ENCODE assay signal across 10 cellular contexts in genomic region chrX:78555401-78555980, GRCh38.
DNase-seq lines count a peak whose midpoint lies in the region; ATAC-seq lines count a peak whose summit lies in the region.
"Had no signal": no experiment of that assay in that cellular context is flagged by ENCODE, and none has a peak within 500 bp of the region (broad histone marks: within the 10 kb centered on the region; RNA-seq: fewer than 3 reads in every experiment).

No MANE protein-coding gene starts in this region.

- H3K36me3 Mint-ChIP-seq in CD4-positive, CD25-positive, alpha-beta regulatory T cell: no peaks in the 10 kb centered on the region
- H3K36me3 Mint-ChIP-seq in naive B cell: no peaks in the 10 kb centered on the region

- no peak overlapping the region for H3K4me3 ChIP-seq in CD4-positive, CD25-positive, alpha-beta regulatory T cell (ENCODE audit: low read depth, low read length)
- H3K4me3 ChIP-seq: gastrocnemius medialis had no signal

- H3K27me3 Mint-ChIP-seq in CD4-positive, CD25-positive, alpha-beta regulatory T cell: no peaks in the 10 kb centered on the region
- H3K27me3 Mint-ChIP-seq in naive B cell: no peaks in the 10 kb centered on the region

- peak in 2 of 3 donors; percentile 18 to 39 for DNase-seq in CD4-positive, CD25-positive, alpha-beta regulatory T cell
- peak; percentile 14 for DNase-seq in HT-29 (ENCODE audit: low spot score)
- peak; percentile 7 for DNase-seq in astrocyte of the hippocampus (ENCODE audit: low read depth, low spot score)
- peak; percentile 20 for DNase-seq in naive B cell
- no peak for DNase-seq in stimulated activated CD4-positive, alpha-beta T cell treated with anti-CD3 and anti-CD28 coated beads, Interleukin-4, amount 100 ng/mL, for 24 hours
- DNase-seq in activated CD4-positive, alpha-beta T cell treated with anti-CD3 and anti-CD28 coated beads, Interleukin-2, amount 50 U/mL, for 48 hours: no peak
- DNase-seq: activated CD4-positive, alpha-beta T cell treated with anti-CD3 and anti-CD28 coated beads for 4 hours; gastrocnemius medialis had no signal

- no peaks in the 10 kb centered on the region for H3K4me1 ChIP-seq in CD4-positive, CD25-positive, alpha-beta regulatory T cell (ENCODE audit: control insufficient read depth, insufficient read depth, low read length, poor library complexity, severe bottlenecking)
- H3K4me1 ChIP-seq: gastrocnemius medialis had no signal

- no peak overlapping the region for H3K27ac ChIP-seq in CD4-positive, CD25-positive, alpha-beta regulatory T cell (ENCODE audit: insufficient read depth, low read length, poor library complexity, severe bottlenecking)
- H3K27ac ChIP-seq: gastrocnemius medialis had no signal

- H3K4me1 Mint-ChIP-seq in CD4-positive, CD25-positive, alpha-beta regulatory T cell: peaks cover 0 to 2% (median 0%) of the 10 kb centered on the region in 4 donors
- H3K4me1 Mint-ChIP-seq in naive B cell: peaks cover 4 to 11% (median 8%) of the 10 kb centered on the region in 3 donors

- H3K9me3 ChIP-seq in CD4-positive, CD25-positive, alpha-beta regulatory T cell (ENCODE audit: control insufficient read depth in 2 of 2, low read length in 2 of 2): no peaks in the 10 kb centered on the region
- H3K9me3 ChIP-seq: gastrocnemius medialis had no signal

- no peak for ATAC-seq in CD4-positive, CD25-positive, alpha-beta regulatory T cell (ENCODE audit: low read depth in 2 of 2)
- ATAC-seq in naive B cell (ENCODE audit: low read depth in 2 of 2) (peak in 1 of 2 donors; percentile 30), HG03196 (IDR thresholded peaks at IDR 0.05; ENCODE audit: unreplicated experiment) (no peak), GM19035 (IDR thresholded peaks at IDR 0.05; ENCODE audit: unreplicated experiment) (no peak)
- ATAC-seq: gastrocnemius medialis had no signal

- no peaks in the 10 kb centered on the region for H3K36me3 ChIP-seq in CD4-positive, CD25-positive, alpha-beta regulatory T cell (ENCODE audit: control insufficient read depth, insufficient read depth, low read length)
- H3K36me3 ChIP-seq: gastrocnemius medialis had no signal

- H3K9me3 Mint-ChIP-seq in CD4-positive, CD25-positive, alpha-beta regulatory T cell: no peaks in the 10 kb centered on the region
- peaks cover 0 to 9% (median 0%) of the 10 kb centered on the region in 7 donors for H3K9me3 Mint-ChIP-seq in naive B cell

- H3K27me3 ChIP-seq in CD4-positive, CD25-positive, alpha-beta regulatory T cell (ENCODE audit: control insufficient read depth, insufficient read depth, low read length): no peaks in the 10 kb centered on the region
- H3K27me3 ChIP-seq: gastrocnemius medialis had no signal

- peak overlapping the region in 1 of 3 donors; percentile 13 for H3K27ac Mint-ChIP-seq in CD4-positive, CD25-positive, alpha-beta regulatory T cell
- peak overlapping the region in 2 of 6 donors; percentile 44 to 75 for H3K27ac Mint-ChIP-seq in naive B cell

- H3K4me3 Mint-ChIP-seq in CD4-positive, CD25-positive, alpha-beta regulatory T cell: no peak overlapping the region
- no peak overlapping the region for H3K4me3 Mint-ChIP-seq in naive B cell

Comparison
In these comparisons a context has a peak if more than half of its experiments do, and no peak if none do; other contexts are left out.
1. DNase-seq: peak in CD4-positive, CD25-positive, alpha-beta regulatory T cell (2 of 3), HT-29 (single experiment), astrocyte of the hippocampus (single experiment) and naive B cell (single experiment); none in stimulated activated CD4-positive, alpha-beta T cell treated with anti-CD3 and anti-CD28 coated beads, Interleukin-4, amount 100 ng/mL, for 24 hours (single experiment) and activated CD4-positive, alpha-beta T cell treated with anti-CD3 and anti-CD28 coated beads, Interleukin-2, amount 50 U/mL, for 48 hours (0 of 2).